In genomic region chr16:89495121-89495520, GRCh38 we compare ENCODE assay signal across 19 cellular contexts. TPM values are rescaled to one million over a fixed set of nuclear protein-coding genes. Genes with fewer than 3 reads are reported as not detected.
A peak's percentile ranks its signal among the peaks of the same experiment; 100 is the strongest.
DNase-seq lines count a peak whose midpoint lies in the region; ATAC-seq, FAIRE-seq and TF ChIP-seq lines count a peak whose summit lies in the region.
"Had no signal": no experiment of that assay in that cellular context is flagged by ENCODE, and none has a peak within 500 bp of the region (broad histone marks: within the 10 kb centered on the region; RNA-seq: fewer than 3 reads in every experiment).

No MANE protein-coding gene starts in this region.

- H4K20me1 ChIP-seq in H1 (replicated peaks in 1 of 2; ENCODE audit: control insufficient read depth in 1 of 2, insufficient read depth in 2 of 2, low read length in 2 of 2) (peaks cover 2 to 3% of the 10 kb centered on the region in 2 experiments), hepatocyte (ENCODE audit: insufficient read depth, poor library complexity, severe bottlenecking) (no peaks in the 10 kb centered on the region)

- ATAC-seq in GM21737 (IDR thresholded peaks at IDR 0.05; ENCODE audit: unreplicated experiment), result no peak
- ATAC-seq: left cardiac atrium had no signal

- no peak overlapping the region for H2BK20ac ChIP-seq in H1 (ENCODE audit: low read length)

- H3K27me3 ChIP-seq in MG63, result no peaks in the 10 kb centered on the region
- H3K27me3 ChIP-seq in H1 (replicated peaks in 1 of 4; ENCODE audit: control insufficient read depth in 3 of 4, extremely low read depth in 1 of 4, insufficient read depth in 3 of 4, low read length in 3 of 4), result no peaks in the 10 kb centered on the region
- no peaks in the 10 kb centered on the region for H3K27me3 ChIP-seq in hepatocyte
- H3K27me3 ChIP-seq: right atrium auricular region had no signal

- no peaks in the 10 kb centered on the region for H3K9me2 ChIP-seq in hepatocyte (replicated peaks; ENCODE audit: insufficient read depth)

- no peak overlapping the region for H3K4me2 ChIP-seq in H1 (ENCODE audit: insufficient read depth in 1 of 2, low read depth in 2 of 2, low read length in 2 of 2)
- no peak overlapping the region for H3K4me2 ChIP-seq in hepatocyte
- H3K4me2 ChIP-seq: PC-9 had no signal

- TF ChIP-seq RAD21 in H1 (IDR thresholded peaks at IDR 0.05 in 1 of 2, conservative IDR thresholded peaks at IDR 0.05 in 1 of 2; ENCODE audit: low read depth in 2 of 2, low read length in 2 of 2), result no peak

- DNase-seq in EH (ENCODE audit: low read depth), result peak; percentile 75
- peak; percentile 26 for DNase-seq in MG63
- no peak for DNase-seq in H1 (ENCODE audit: low read depth in 1 of 2, low spot score in 2 of 2)
- DNase-seq in neural crest cell (ENCODE audit: low read depth, low spot score), result no peak
- no peak for DNase-seq in retina
- DNase-seq in GM13977 (ENCODE audit: low spot score), result no peak
- DNase-seq in hepatocyte (ENCODE audit: low spot score), result no peak
- DNase-seq: activated CD4-positive, alpha-beta T cell treated with anti-CD3 and anti-CD28 coated beads for 48 hours; activated T-cell treated with anti-CD3 and anti-CD28 coated beads, Interleukin-2, amount 50 U/mL, for 48 hours; amniotic stem cell; CD4-positive, alpha-beta memory T cell; effector CD4-positive, alpha-beta T cell; glutamatergic neuron; left cardiac atrium; NCI-H1105 treated with DMSO at 0.1 percent for 48 hours; PC-9 had no signal

- H2AFZ ChIP-seq in H1 (ENCODE audit: low read length), result no peak overlapping the region
- H2AFZ ChIP-seq in hepatocyte, result no peak overlapping the region
- H2AFZ ChIP-seq: PC-9 had no signal

- H3K4me3 Mint-ChIP-seq in neural crest cell, result peak overlapping the region; percentile 58
- H3K4me3 Mint-ChIP-seq: stimulated activated naive CD8-positive, alpha-beta T cell treated with anti-CD3 and anti-CD28 coated beads, Interleukin-15, Interleukin-2, amounts not matched to agents 100 ng/mL and 50 ng/mL, for 24 hours had no signal

- H3K9ac ChIP-seq in H1 (replicated peaks in 1 of 4; ENCODE audit: extremely low read depth in 1 of 4, low read depth in 3 of 4, low read length in 3 of 4), result no peak overlapping the region

- H3K9me3 ChIP-seq in MG63, result no peaks in the 10 kb centered on the region
- H3K9me3 ChIP-seq in H1 (ENCODE audit: insufficient read depth in 2 of 2, low read depth in 1 of 2, low read length in 1 of 2), result no peaks in the 10 kb centered on the region
- H3K9me3 ChIP-seq in hepatocyte (ENCODE audit: low read depth), result no peaks in the 10 kb centered on the region
- H3K9me3 ChIP-seq: right atrium auricular region had no signal

- H3K36me3 ChIP-seq in MG63 (no peaks in the 10 kb centered on the region), H1 (ENCODE audit: control insufficient read depth in 2 of 4, insufficient read depth in 4 of 4, low read length in 3 of 4) (no peaks in the 10 kb centered on the region), hepatocyte (replicated peaks; ENCODE audit: insufficient read depth, low read depth) (no peaks in the 10 kb centered on the region)
- H3K36me3 ChIP-seq: right atrium auricular region had no signal

- no peak for TF ChIP-seq EP300 in H1 (IDR thresholded peaks at IDR 0.05; ENCODE audit: borderline replicate concordance in 1 of 2, low read depth in 2 of 2, low read length in 2 of 2)

- H2BK5ac ChIP-seq in H1 (ENCODE audit: low read depth, low read length), result no peak overlapping the region

- POLR2A ChIA-PET in H1 (lab: Charles Lee; ENCODE audit: partially characterized antibody), result interaction anchor here (1.5 to 2.5 kb wide), 4 partner anchors 9 to 68 kb away, joined by 4 to 10 read pairs (median 6); partner anchors contain the start of gene SPG7

- no peaks in the 10 kb centered on the region; the same call in none of the 2 replicates for H3K79me1 ChIP-seq in H1 (ENCODE audit: low read depth, low read length)

- no peak overlapping the region for H3K4ac ChIP-seq in H1 (replicated peaks; ENCODE audit: insufficient read length, low read depth, low read length)

- H3K4me3 ChIP-seq in MG63, result no peak overlapping the region
- H3K4me3 ChIP-seq in H1 (ENCODE audit: extremely low read depth in 1 of 4, insufficient read depth in 2 of 4, low read depth in 3 of 4, low read length in 4 of 4), result no peak overlapping the region
- H3K4me3 ChIP-seq in hepatocyte, result no peak overlapping the region
- H3K4me3 ChIP-seq: PC-9, right atrium auricular region had no signal

- H3K27ac Mint-ChIP-seq in neural crest cell (ENCODE audit: unreplicated experiment), result no peak overlapping the region
- H3K27ac Mint-ChIP-seq: stimulated activated naive CD8-positive, alpha-beta T cell treated with anti-CD3 and anti-CD28 coated beads, Interleukin-15, Interleukin-2, amounts not matched to agents 100 ng/mL and 50 ng/mL, for 24 hours had no signal

- 0 out of 2 replicates have a peak overlapping the region, but pooled peaks have one; percentile 4 for H2AK5ac ChIP-seq in H1 (ENCODE audit: low read depth, low read length)

- CTCF ChIA-PET in H1 (lab: Charles Lee; ENCODE audit: partially characterized antibody), result interaction anchor here (0.6 to 1.6 kb wide), 12 partner anchors 9 to 1911 kb away, joined by 3 to 5 read pairs (median 3); no protein-coding TSS in a partner anchor

- in situ Hi-C loops in GM13977 (cut with MboI; ENCODE audit: low pct_unique_long_range_greater_than_20kb, low sequenced_read_pairs, unreplicated experiment), result no loop called here

- H3K23me2 ChIP-seq in H1 (ENCODE audit: low read depth, low read length), result peaks cover 5% of the 10 kb centered on the region

- TF ChIP-seq CTCF in H1 (IDR thresholded peaks at IDR 0.05; ENCODE audit: control extremely low read depth in 1 of 3, insufficient read depth in 1 of 3, low read depth in 1 of 3, low read length in 3 of 3) (no peak), neural crest cell (conservative IDR thresholded peaks at IDR 0.05) (no peak), GM13977 (IDR thresholded peaks at IDR 0.05; ENCODE audit: extremely low read depth, insufficient read depth, missing control alignments) (no peak), hepatocyte (IDR thresholded peaks at IDR 0.05; ENCODE audit: poor library complexity) (no peak)

- WGBS in H1 (ENCODE audit: extremely low coverage in 1 of 2, insufficient coverage in 1 of 2, insufficient read length in 1 of 2, insufficient replicate concordance in 2 of 2, low coverage in 1 of 2, low lambda C conversion rate in 2 of 2, missing lambda C conversion rate in 1 of 2), 2 experiments, result 100% methylated on average over 2 of the region's 3 CpGs; no CpG with 5 or more reads in 1 of the 2 experiments
- 72% methylated on average over 3 of the region's 3 CpGs for WGBS in hepatocyte (ENCODE audit: low lambda C conversion rate, missing lambda C conversion rate)

- H3K56ac ChIP-seq in H1 (replicated peaks; ENCODE audit: insufficient read length, low read depth, low read length), result no peak overlapping the region

- no peak for FAIRE-seq in H1 (lab: Jason Lieb, UNC)

- H4K91ac ChIP-seq in H1 (replicated peaks; ENCODE audit: insufficient read length, low read length), result no peak overlapping the region

- H3K18ac ChIP-seq in H1 (ENCODE audit: extremely low read depth, low read length), result no peak overlapping the region

- no peak overlapping the region for H3K23ac ChIP-seq in H1 (ENCODE audit: insufficient read length)

- no peak overlapping the region for H3K14ac ChIP-seq in H1 (ENCODE audit: insufficient read length)

- no peak overlapping the region for H2BK15ac ChIP-seq in H1 (ENCODE audit: low read length)

- H3K79me2 ChIP-seq in H1 (ENCODE audit: control insufficient read depth in 1 of 2, insufficient read depth in 2 of 2, low read length in 2 of 2), result peaks cover 0 to 15% of the 10 kb centered on the region in 2 experiments; a peak in 2 of 4 replicates
- peaks cover 29% of the 10 kb centered on the region for H3K79me2 ChIP-seq in hepatocyte

- H2BK12ac ChIP-seq in H1 (ENCODE audit: low read depth, low read length), result no peak overlapping the region

- no peak overlapping the region for H4K8ac ChIP-seq in H1 (ENCODE audit: extremely low read depth, insufficient read depth, low read length)

- no peak overlapping the region for H4K5ac ChIP-seq in H1 (ENCODE audit: insufficient read length, low read depth, low read length)

- no peaks in the 10 kb centered on the region for H3K9me3 Mint-ChIP-seq in neural crest cell
- H3K9me3 Mint-ChIP-seq: CD4-positive, alpha-beta memory T cell; stimulated activated naive CD8-positive, alpha-beta T cell treated with anti-CD3 and anti-CD28 coated beads, Interleukin-15, Interleukin-2, amounts not matched to agents 100 ng/mL and 50 ng/mL, for 24 hours had no signal

- no peak overlapping the region for H2BK120ac ChIP-seq in H1 (replicated peaks; ENCODE audit: low read depth, low read length)

- peaks cover 19% of the 10 kb centered on the region for H3K4me1 Mint-ChIP-seq in neural crest cell

- no peaks in the 10 kb centered on the region for H3K27me3 Mint-ChIP-seq in neural crest cell (ENCODE audit: low read depth)
- H3K27me3 Mint-ChIP-seq: CD4-positive, alpha-beta memory T cell; stimulated activated naive CD8-positive, alpha-beta T cell treated with anti-CD3 and anti-CD28 coated beads, Interleukin-15, Interleukin-2, amounts not matched to agents 100 ng/mL and 50 ng/mL, for 24 hours had no signal

- TF ChIP-seq POLR2A in H1 (IDR thresholded peaks at IDR 0.05; ENCODE audit: control extremely low read depth in 1 of 2, low read depth in 2 of 2, low read length in 2 of 2), result no peak

- no peaks in the 10 kb centered on the region for H3K36me3 Mint-ChIP-seq in neural crest cell (ENCODE audit: low read depth)

- H3K27ac ChIP-seq in H1 (ENCODE audit: low read depth, low read length) (no peak overlapping the region), hepatocyte (no peak overlapping the region)
- H3K27ac ChIP-seq: PC-9, right atrium auricular region had no signal

- H3K4me1 ChIP-seq in H1 (replicated peaks in 1 of 4; ENCODE audit: control insufficient read depth in 3 of 4, insufficient read depth in 4 of 4, low read length in 3 of 4) (peaks cover 0 to 9% (median 4%) of the 10 kb centered on the region in 4 experiments; a peak in 2 of 7 replicates), hepatocyte (ENCODE audit: insufficient read depth) (peaks cover 5% of the 10 kb centered on the region)

RNA-seq across cellular contexts. Expression of gene ANKRD11, which starts 4.8 kb away (rescaled TPM):
- 54.3 and 98.9 TPM in 2 replicates for total RNA-seq in MG63 (2014; rRNA removed; shearing (Covaris generic); ENCODE audit: low replicate concordance)
- 136 and 142 TPM in 2 replicates for total RNA-seq in H1 (2021; fragmentation: NEBNext Ultra II Directional; extraction: Animal tissue kit (Norgen Biotek cat#: 25700))
- polyA plus RNA-seq in H1 (2011; rRNA removed) (46.5 and 75.1 TPM in 2 replicates), hepatocyte (130 and 135 TPM in 2 replicates)
- 55.6 TPM for polyA plus RNA-seq in H1 (2011; cell fraction: cytosol; rRNA removed)
- polyA plus RNA-seq in H1 (2011; cell fraction: nucleus; rRNA removed), result 181 TPM
- polyA plus RNA-seq in H1 (2012, experiment 1 of 2), result 101 to 124 TPM (median 120 TPM) in 4 replicates
- polyA plus RNA-seq in H1 (2012, experiment 2 of 2), result 42.9 TPM
- polyA plus RNA-seq in H1 (2013, experiment 1 of 2), result 91.9 TPM
- 90.9 TPM for polyA plus RNA-seq in H1 (2013, experiment 2 of 2)
- polyA minus RNA-seq in H1 (2011; rRNA and poly(A)+ RNA removed), result 44.8 and 56.7 TPM in 2 replicates
- 80.1 TPM for polyA minus RNA-seq in H1 (2011; cell fraction: cytosol; rRNA and poly(A)+ RNA removed)
- polyA minus RNA-seq in H1 (2011; cell fraction: nucleus; rRNA and poly(A)+ RNA removed), result 118 TPM
- total RNA-seq in neural crest cell (144 and 164 TPM in 2 replicates), hepatocyte (48.7 and 50.6 TPM in 2 replicates)

RNA-seq across cellular contexts. Expression of gene SPG7, which starts 13.1 kb away (rescaled TPM):
- 52.8 and 71.9 TPM in 2 replicates for total RNA-seq in MG63 (2014; rRNA removed; shearing (Covaris generic); ENCODE audit: low replicate concordance)
- total RNA-seq in H1 (2021; fragmentation: NEBNext Ultra II Directional; extraction: Animal tissue kit (Norgen Biotek cat#: 25700)), result 109 and 113 TPM in 2 replicates
- polyA plus RNA-seq in H1 (2011; rRNA removed) (72.1 and 85.5 TPM in 2 replicates), hepatocyte (108 and 130 TPM in 2 replicates)
- polyA plus RNA-seq in H1 (2011; cell fraction: cytosol; rRNA removed), result 75.2 TPM
- polyA plus RNA-seq in H1 (2011; cell fraction: nucleus; rRNA removed), result 194 TPM
- polyA plus RNA-seq in H1 (2012, experiment 1 of 2), result 71.0 to 98.8 TPM (median 96.3 TPM) in 4 replicates
- polyA plus RNA-seq in H1 (2012, experiment 2 of 2), result 57.0 TPM
- 63.6 TPM for polyA plus RNA-seq in H1 (2013, experiment 1 of 2)
- 56.2 TPM for polyA plus RNA-seq in H1 (2013, experiment 2 of 2)
- polyA minus RNA-seq in H1 (2011; rRNA and poly(A)+ RNA removed), result 64.8 and 74.8 TPM in 2 replicates
- 99.0 TPM for polyA minus RNA-seq in H1 (2011; cell fraction: cytosol; rRNA and poly(A)+ RNA removed)
- polyA minus RNA-seq in H1 (2011; cell fraction: nucleus; rRNA and poly(A)+ RNA removed), result 105 TPM
- total RNA-seq in neural crest cell (134 and 137 TPM in 2 replicates), hepatocyte (149 and 222 TPM in 2 replicates)

Comparison
In these comparisons a context has a peak if more than half of its experiments do, and no peak if none do; other contexts are left out.
1. DNase-seq: peak in EH (single experiment) and MG63 (single experiment); none in H1 (0 of 2), neural crest cell (single experiment), retina (single experiment), GM13977 (single experiment) and hepatocyte (single experiment).